ENCODE assay signal across 12 cellular contexts in the genomic region with DNA sequence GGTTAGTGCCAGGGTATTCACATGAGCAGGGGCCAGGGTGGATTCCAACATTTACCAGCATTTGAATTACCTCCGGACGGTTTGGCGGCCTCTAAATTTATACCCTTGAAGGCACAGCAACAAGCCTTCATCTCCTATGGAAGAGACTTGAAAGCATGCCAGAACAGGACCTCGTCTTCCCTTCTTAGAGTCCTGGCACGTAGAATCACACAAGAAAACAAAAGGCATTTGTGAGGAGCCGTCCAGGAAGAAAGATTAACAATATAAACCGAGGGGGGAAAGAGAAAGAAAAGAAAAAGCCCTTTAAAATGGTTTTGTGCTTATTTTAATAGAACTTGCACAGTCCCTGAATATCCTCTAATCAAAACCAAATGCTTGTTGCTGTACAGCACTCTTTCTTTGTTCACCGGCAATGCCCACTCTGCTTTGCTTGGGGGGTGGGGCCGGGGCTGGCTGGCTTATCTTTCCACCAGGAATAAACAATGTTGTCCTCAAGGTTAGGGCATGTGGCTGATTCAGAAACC.
DNase-seq lines count a peak whose midpoint lies in the region; FAIRE-seq and TF ChIP-seq lines count a peak whose summit lies in the region.
"Had no signal": no experiment of that assay in that cellular context is flagged by ENCODE, and none has a peak within 500 bp of the region (broad histone marks: within the 10 kb centered on the region; RNA-seq: fewer than 3 reads in every experiment).

No MANE protein-coding gene starts in this region.

- H3K4me1 Mint-ChIP-seq in glutamatergic neuron (ENCODE audit: low read depth, unreplicated experiment) = peaks cover 38% of the 10 kb centered on the region
- H3K4me1 Mint-ChIP-seq: CD4-positive, CD25-positive, alpha-beta regulatory T cell; stimulated activated memory B cell treated with anti-CD40 and anti-IgM and Interleukin-4, amounts not matched to agents 10 μg/mL and 1 μg/mL and 100 μg/mL, for 72 hours had no signal

- no peaks in the 10 kb centered on the region for H3K36me3 Mint-ChIP-seq in glutamatergic neuron (ENCODE audit: unreplicated experiment)
- H3K36me3 Mint-ChIP-seq: CD4-positive, CD25-positive, alpha-beta regulatory T cell; stimulated activated memory B cell treated with anti-CD40 and anti-IgM and Interleukin-4, amounts not matched to agents 10 μg/mL and 1 μg/mL and 100 μg/mL, for 72 hours had no signal

- peaks cover 2% of the 10 kb centered on the region for H3K27me3 Mint-ChIP-seq in glutamatergic neuron (ENCODE audit: unreplicated experiment)
- H3K27me3 Mint-ChIP-seq: CD4-positive, CD25-positive, alpha-beta regulatory T cell; stimulated activated memory B cell treated with anti-CD40 and anti-IgM and Interleukin-4, amounts not matched to agents 10 μg/mL and 1 μg/mL and 100 μg/mL, for 72 hours had no signal

- DNase-seq in COLO829 (ENCODE audit: low spot score) = peak; percentile 68
- peak; percentile 67 for DNase-seq in SK-MEL-5 (ENCODE audit: low read depth, low spot score)
- peak; percentile 25 for DNase-seq in glutamatergic neuron
- DNase-seq in retina = peak; percentile 24
- no peak for DNase-seq in NCI-H2196 treated with DMSO at 0.1 percent for 48 hours (lab: John Stamatoyannopoulos, UW; ENCODE audit: unreplicated experiment)
- DNase-seq in T1000 (lab: John Stamatoyannopoulos, UW) = no peak
- DNase-seq in GM19239 (ENCODE audit: insufficient read length, low spot score) = no peak
- no peak for DNase-seq in NCI-H1694 treated with DMSO at 0.1 percent for 48 hours (lab: John Stamatoyannopoulos, UW)
- DNase-seq: activated T-cell treated with anti-CD3 and anti-CD28 coated beads, Interleukin-2, amount 50 U/mL, for 1 hour; CD4-positive, CD25-positive, alpha-beta regulatory T cell; NCI-H187 had no signal

- peak overlapping the region; percentile 52 for H3K27ac Mint-ChIP-seq in glutamatergic neuron (ENCODE audit: unreplicated experiment)
- H3K27ac Mint-ChIP-seq: CD4-positive, CD25-positive, alpha-beta regulatory T cell; stimulated activated memory B cell treated with anti-CD40 and anti-IgM and Interleukin-4, amounts not matched to agents 10 μg/mL and 1 μg/mL and 100 μg/mL, for 72 hours had no signal

- in situ Hi-C loops in SK-MEL-5 (cut with HindIII; ENCODE audit: low pct_unique_long_range_greater_than_20kb, low sequenced_read_pairs) = no loop called here

- no peak for TF ChIP-seq CTCF in glutamatergic neuron (IDR thresholded peaks at IDR 0.05; ENCODE audit: partially characterized antibody, unreplicated experiment)

- no peak overlapping the region for H3K4me3 Mint-ChIP-seq in glutamatergic neuron (ENCODE audit: unreplicated experiment)
- H3K4me3 Mint-ChIP-seq: CD4-positive, CD25-positive, alpha-beta regulatory T cell; stimulated activated memory B cell treated with anti-CD40 and anti-IgM and Interleukin-4, amounts not matched to agents 10 μg/mL and 1 μg/mL and 100 μg/mL, for 72 hours had no signal

- H3K9me3 Mint-ChIP-seq in glutamatergic neuron (ENCODE audit: unreplicated experiment) = peaks cover 6% of the 10 kb centered on the region
- H3K9me3 Mint-ChIP-seq: stimulated activated memory B cell treated with anti-CD40 and anti-IgM and Interleukin-4, amounts not matched to agents 10 μg/mL and 1 μg/mL and 100 μg/mL, for 72 hours had no signal

- no peak for FAIRE-seq in GM19239 (lab: Jason Lieb, UNC)

Comparison
In these comparisons a context has a peak if more than half of its experiments do, and no peak if none do; other contexts are left out.
1. DNase-seq: peak in COLO829 (single experiment), SK-MEL-5 (single experiment), glutamatergic neuron (single experiment) and retina (single experiment); none in NCI-H2196 treated with DMSO at 0.1 percent for 48 hours (single experiment), T1000 (single experiment), GM19239 (single experiment) and NCI-H1694 treated with DMSO at 0.1 percent for 48 hours (single experiment).